ENCODE assay signal across 21 cellular contexts in genomic region chr4:154208424-154208823, GRCh38.
DNase-seq lines count a peak whose midpoint lies in the region; ATAC-seq and TF ChIP-seq lines count a peak whose summit lies in the region.
"Had no signal": no experiment of that assay in that cellular context is flagged by ENCODE, and none has a peak within 500 bp of the region (broad histone marks: within the 10 kb centered on the region; RNA-seq: fewer than 3 reads in every experiment).

No MANE protein-coding gene starts in this region.

- CTCF ChIA-PET in RWPE1 (lab: Yijun Ruan, JAX): no interaction called here

- TF ChIP-seq CTCF in RWPE1 (conservative IDR thresholded peaks at IDR 0.05; ENCODE audit: low read depth): no peak

- H3K27ac ChIP-seq in RWPE1: peak overlapping the region; percentile 43; the same call in 1 of the 2 replicates
- H3K27ac ChIP-seq: lower lobe of right lung, prostate gland had no signal

- DNase-seq in A172 (ENCODE audit: low spot score): peak; percentile 82
- peak; percentile 22 for DNase-seq in H7
- DNase-seq in RWPE1 (ENCODE audit: low spot score): peak; percentile 68
- DNase-seq in iPS DF 19.7 (ENCODE audit: low read depth, low spot score): peak; percentile 45
- no peak for DNase-seq in activated CD4-positive, CD25-positive, alpha-beta regulatory T cell treated with anti-CD3 and anti-CD28 coated beads, Interleukin-2, amount 50 U/mL, for 72 hours
- no peak for DNase-seq in epidermal melanocyte (ENCODE audit: insufficient read length, low spot score)
- no peak for DNase-seq in T-helper 2 cell
- DNase-seq: activated CD8-positive, alpha-beta T cell treated with anti-CD3 and anti-CD28 coated beads, Interleukin-2, amount 10 ng/mL, durations not matched to agents 7 days and 5 days; activated naive CD8-positive, alpha-beta T cell treated with anti-CD3 and anti-CD28 coated beads, Interleukin-2, amount 50 U/mL, for 24 hours; CD8-positive, alpha-beta T cell; GOT3; hypothalamus; lower lobe of right lung; natural killer cell; NCI-H1930; NCI-H524; SK-N-SH; stimulated activated naive CD8-positive, alpha-beta T cell treated with anti-CD3 and anti-CD28 coated beads, Interleukin-15, Interleukin-2, amounts not matched to agents 100 U/mL and 50 U/mL, for 24 hours had no signal

- H3K4me3 ChIP-seq in H7 (ENCODE audit: insufficient read depth, low read depth, low read length): no peak overlapping the region
- H3K4me3 ChIP-seq: GM12878, lower lobe of right lung, prostate gland had no signal

- ATAC-seq in GM21619 (IDR thresholded peaks at IDR 0.05; ENCODE audit: unreplicated experiment): no peak
- ATAC-seq: activated CD8-positive, alpha-beta T cell treated with anti-CD3 and anti-CD28 coated beads, Interleukin-2, amount 10 ng/mL, durations not matched to agents 7 days and 5 days; activated naive CD8-positive, alpha-beta T cell treated with anti-CD3 and anti-CD28 coated beads, Interleukin-2, amount 50 U/mL, for 24 hours; CD8-positive, alpha-beta T cell; GM12878; lower lobe of right lung; natural killer cell; stimulated activated naive CD8-positive, alpha-beta T cell treated with anti-CD3 and anti-CD28 coated beads, Interleukin-15, Interleukin-2, amounts not matched to agents 100 U/mL and 50 U/mL, for 24 hours had no signal

- POLR2A ChIA-PET in RWPE1 (lab: Yijun Ruan, JAX; ENCODE audit: low non-redundant PET): no interaction called here

- no peaks in the 10 kb centered on the region for H3K36me3 ChIP-seq in H7 (replicated peaks; ENCODE audit: control insufficient read depth, insufficient read depth, low read length)
- H3K36me3 ChIP-seq: lower lobe of right lung, prostate gland had no signal

- no peaks in the 10 kb centered on the region for H3K27me3 ChIP-seq in H7 (ENCODE audit: control insufficient read depth, insufficient read depth, low read length)

Comparison
In these comparisons a context has a peak if more than half of its experiments do, and no peak if none do; other contexts are left out.
1. DNase-seq: peak in A172 (single experiment), H7 (single experiment), RWPE1 (single experiment) and iPS DF 19.7 (single experiment); none in activated CD4-positive, CD25-positive, alpha-beta regulatory T cell treated with anti-CD3 and anti-CD28 coated beads, Interleukin-2, amount 50 U/mL, for 72 hours (single experiment), epidermal melanocyte (single experiment) and T-helper 2 cell (0 of 5).